Comparison of ENCODE assay signal across 24 cellular contexts in the genomic region with DNA sequence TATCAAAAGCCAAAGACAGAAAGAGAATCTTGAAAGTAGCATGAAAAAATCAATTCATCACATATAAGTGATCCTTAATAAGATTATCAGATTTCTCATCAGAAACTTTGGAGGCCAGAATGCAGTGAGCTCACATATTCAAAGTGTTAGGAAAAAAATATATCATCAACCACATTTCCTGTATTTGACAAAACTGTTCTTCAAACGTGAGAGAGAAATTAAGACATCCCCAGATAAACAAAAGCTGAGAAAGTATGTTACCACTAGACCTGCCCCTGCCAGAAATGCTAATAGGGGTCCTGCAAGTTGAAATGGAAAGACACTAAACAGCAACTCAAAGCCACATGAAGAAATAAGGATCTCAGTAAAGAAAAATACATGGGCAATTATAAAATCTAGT. TPM values are rescaled to one million over a fixed set of nuclear protein-coding genes. Genes with fewer than 3 reads are reported as not detected.
DNase-seq lines count a peak whose midpoint lies in the region; ATAC-seq, FAIRE-seq and TF ChIP-seq lines count a peak whose summit lies in the region.
"Had no signal": no experiment of that assay in that cellular context is flagged by ENCODE, and none has a peak within 500 bp of the region (broad histone marks: within the 10 kb centered on the region; RNA-seq: fewer than 3 reads in every experiment).

No MANE protein-coding gene starts in this region.

- no peak for DNase-seq in activated naive CD4-positive, alpha-beta T cell treated with anti-CD3 and anti-CD28 coated beads, Interleukin-2, amount 10 ng/mL, durations not matched to agents 7 days and 5 days
- DNase-seq in activated naive CD4-positive, alpha-beta T cell treated with anti-CD3 and anti-CD28 coated beads, Interleukin-2, amount 50 U/mL, for 16 hours = no peak
- DNase-seq in T-helper 17 cell (no peak), HEK293T (ENCODE audit: extremely low spot score) (no peak), AML-193 (lab: John Stamatoyannopoulos, UW) (no peak), frontal cortex (ENCODE audit: low spot score in 2 of 2) (no peak)
- peak in 2 of 3 experiments; percentile 1 to 5 for DNase-seq in effector memory CD8-positive, alpha-beta T cell
- DNase-seq: colonic mucosa; DMS 273 treated with DMSO at 0.1 percent for 48 hours; hypothalamus; left lung; NCI-H1105; NCI-H1930; pancreas; SK-N-SH; stimulated activated CD4-positive, alpha-beta T cell treated with anti-CD3 and anti-CD28 coated beads, Interleukin-4, amount 100 ng/mL, for 1 hour; T-helper 9 cell; WERI-Rb-1 had no signal

- peaks cover 65% of the 10 kb centered on the region for H3K36me3 Mint-ChIP-seq in activated naive CD4-positive, alpha-beta T cell treated with anti-CD3 and anti-CD28 coated beads, Interleukin-2, amount 10 ng/mL, durations not matched to agents 7 days and 5 days
- H3K36me3 Mint-ChIP-seq in T-helper 17 cell (ENCODE audit: low read depth) = peaks cover 10% of the 10 kb centered on the region
- peaks cover 19% of the 10 kb centered on the region for H3K36me3 Mint-ChIP-seq in effector memory CD8-positive, alpha-beta T cell (ENCODE audit: insufficient read depth)

- H3K9me3 Mint-ChIP-seq in activated naive CD4-positive, alpha-beta T cell treated with anti-CD3 and anti-CD28 coated beads, Interleukin-2, amount 10 ng/mL, durations not matched to agents 7 days and 5 days = peaks cover 9% of the 10 kb centered on the region
- H3K9me3 Mint-ChIP-seq in effector memory CD8-positive, alpha-beta T cell = no peaks in the 10 kb centered on the region

- H3K4me3 Mint-ChIP-seq in activated naive CD4-positive, alpha-beta T cell treated with anti-CD3 and anti-CD28 coated beads, Interleukin-2, amount 10 ng/mL, durations not matched to agents 7 days and 5 days = no peak overlapping the region
- H3K4me3 Mint-ChIP-seq in T-helper 17 cell = peak overlapping the region; percentile 3
- H3K4me3 Mint-ChIP-seq in effector memory CD8-positive, alpha-beta T cell = peak overlapping the region; percentile 17 to 56
- H3K4me3 Mint-ChIP-seq: mesothelial cell of epicardium, nephron had no signal

- ATAC-seq in T-helper 17 cell (peak; percentile 53), GM21381 (IDR thresholded peaks at IDR 0.05; ENCODE audit: unreplicated experiment) (no peak)
- peak; percentile 80 for ATAC-seq in effector memory CD8-positive, alpha-beta T cell (replicated peaks)
- ATAC-seq: gastroesophageal sphincter, left lung, pancreas had no signal

- CTCF ChIA-PET in activated naive CD4-positive, alpha-beta T cell treated with anti-CD3 and anti-CD28 coated beads, Interleukin-2, amount 10 ng/mL, durations not matched to agents 7 days and 5 days (lab: Charles Lee) = no interaction called here
- CTCF ChIA-PET in HEK293T (lab: Yijun Ruan, JAX) = no interaction called here

- no peaks in the 10 kb centered on the region for H3K9me3 ChIP-seq in T-helper 17 cell (ENCODE audit: control insufficient read depth, low read length, poor library complexity, severe bottlenecking)
- H3K9me3 ChIP-seq: colonic mucosa, pancreas, vagina had no signal

- FAIRE-seq in frontal cortex (lab: Jason Lieb, UNC) = no peak
- FAIRE-seq: pancreas had no signal

- POLR2A ChIA-PET in HEK293T (lab: Yijun Ruan, JAX) = no interaction called here

- peaks cover 33% of the 10 kb centered on the region for H3K4me1 Mint-ChIP-seq in activated naive CD4-positive, alpha-beta T cell treated with anti-CD3 and anti-CD28 coated beads, Interleukin-2, amount 10 ng/mL, durations not matched to agents 7 days and 5 days
- peaks cover 19% of the 10 kb centered on the region for H3K4me1 Mint-ChIP-seq in T-helper 17 cell
- H3K4me1 Mint-ChIP-seq in effector memory CD8-positive, alpha-beta T cell (ENCODE audit: low read depth in 2 of 2) = peaks cover 21 to 37% of the 10 kb centered on the region in 2 donors
- H3K4me1 Mint-ChIP-seq: mesothelial cell of epicardium, nephron had no signal

- H3K27me3 Mint-ChIP-seq in activated naive CD4-positive, alpha-beta T cell treated with anti-CD3 and anti-CD28 coated beads, Interleukin-2, amount 10 ng/mL, durations not matched to agents 7 days and 5 days = no peaks in the 10 kb centered on the region
- H3K27me3 Mint-ChIP-seq in T-helper 17 cell = no peaks in the 10 kb centered on the region
- H3K27me3 Mint-ChIP-seq in effector memory CD8-positive, alpha-beta T cell = no peaks in the 10 kb centered on the region

- peak overlapping the region; percentile 67 for H3K27ac Mint-ChIP-seq in activated naive CD4-positive, alpha-beta T cell treated with anti-CD3 and anti-CD28 coated beads, Interleukin-2, amount 10 ng/mL, durations not matched to agents 7 days and 5 days
- peak overlapping the region; percentile 51 for H3K27ac Mint-ChIP-seq in T-helper 17 cell
- H3K27ac Mint-ChIP-seq in effector memory CD8-positive, alpha-beta T cell = peak overlapping the region; percentile 83 to 92
- H3K27ac Mint-ChIP-seq: mesothelial cell of epicardium, nephron had no signal

TF ChIP-seq in HEK293T, 16 proteins besides CTCF, POLR2A, EP300 and RAD21:
- no peak for TF ChIP-seq FOXK2 (IDR thresholded peaks at IDR 0.05)
- no peak for TF ChIP-seq ARNT (IDR thresholded peaks at IDR 0.05)
- no peak for TF ChIP-seq HDGF (IDR thresholded peaks at IDR 0.05; ENCODE audit: borderline replicate concordance)
- TF ChIP-seq TARDBP (IDR thresholded peaks at IDR 0.05) = no peak
- no peak for TF ChIP-seq ZNF384 (IDR thresholded peaks at IDR 0.05)

RNA-seq across cellular contexts. Expression of gene HACD4, which starts 29.9 kb away (rescaled TPM):
- 1 to 10 TPM; 8.7 to 9.8 TPM for total RNA-seq in T-helper 17 cell
- total RNA-seq in frontal cortex = 0.41 TPM
- total RNA-seq: G401 had no signal

Comparison
In these comparisons a context has a peak if more than half of its experiments do, and no peak if none do; other contexts are left out.
1. DNase-seq: peak in effector memory CD8-positive, alpha-beta T cell (2 of 3); none in activated naive CD4-positive, alpha-beta T cell treated with anti-CD3 and anti-CD28 coated beads, Interleukin-2, amount 10 ng/mL, durations not matched to agents 7 days and 5 days (single experiment), activated naive CD4-positive, alpha-beta T cell treated with anti-CD3 and anti-CD28 coated beads, Interleukin-2, amount 50 U/mL, for 16 hours (single experiment), T-helper 17 cell (0 of 3), HEK293T (single experiment), AML-193 (0 of 2) and frontal cortex (0 of 2).
2. Peak in every context shown above with its lines, with median percentiles within 50 percentile points of each other: H3K27ac Mint-ChIP-seq.